In genomic region chr5:74394543-74394923, GRCh38 we compare ENCODE assay signal across 1 cellular context.
TF ChIP-seq lines count a peak whose summit lies in the region.

No MANE protein-coding gene starts in this region.

TF ChIP-seq in HepG2, 621 proteins besides CTCF, POLR2A, EP300 and RAD21 (continued from another document):
- TF ChIP-seq, protein P1, sequence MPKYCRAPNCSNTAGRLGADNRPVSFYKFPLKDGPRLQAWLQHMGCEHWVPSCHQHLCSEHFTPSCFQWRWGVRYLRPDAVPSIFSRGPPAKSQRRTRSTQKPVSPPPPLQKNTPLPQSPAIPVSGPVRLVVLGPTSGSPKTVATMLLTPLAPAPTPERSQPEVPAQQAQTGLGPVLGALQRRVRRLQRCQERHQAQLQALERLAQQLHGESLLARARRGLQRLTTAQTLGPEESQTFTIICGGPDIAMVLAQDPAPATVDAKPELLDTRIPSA (CRISPR knock-in tag; IDR thresholded peaks at IDR 0.05; ENCODE audit: borderline replicate concordance) = no peak
- TF ChIP-seq MAZ (IDR thresholded peaks at IDR 0.05; ENCODE audit: borderline replicate concordance, low read depth, low read length) = no peak
- 0 out of 2 replicates have a peak, but pooled peaks have one; percentile 25 for TF ChIP-seq MAZ (CRISPR knock-in tag; IDR thresholded peaks at IDR 0.05; ENCODE audit: low read depth)
- TF ChIP-seq, protein P2, sequence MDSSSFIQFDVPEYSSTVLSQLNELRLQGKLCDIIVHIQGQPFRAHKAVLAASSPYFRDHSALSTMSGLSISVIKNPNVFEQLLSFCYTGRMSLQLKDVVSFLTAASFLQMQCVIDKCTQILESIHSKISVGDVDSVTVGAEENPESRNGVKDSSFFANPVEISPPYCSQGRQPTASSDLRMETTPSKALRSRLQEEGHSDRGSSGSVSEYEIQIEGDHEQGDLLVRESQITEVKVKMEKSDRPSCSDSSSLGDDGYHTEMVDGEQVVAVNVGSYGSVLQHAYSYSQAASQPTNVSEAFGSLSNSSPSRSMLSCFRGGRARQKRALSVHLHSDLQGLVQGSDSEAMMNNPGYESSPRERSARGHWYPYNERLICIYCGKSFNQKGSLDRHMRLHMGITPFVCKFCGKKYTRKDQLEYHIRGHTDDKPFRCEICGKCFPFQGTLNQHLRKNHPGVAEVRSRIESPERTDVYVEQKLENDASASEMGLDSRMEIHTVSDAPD (CRISPR knock-in tag; IDR thresholded peaks at IDR 0.05) = no peak
- TF ChIP-seq ZBTB14 (CRISPR knock-in tag; IDR thresholded peaks at IDR 0.05) = no peak
- TF ChIP-seq LCORL (IDR thresholded peaks at IDR 0.05) = no peak
- TF ChIP-seq LCORL (CRISPR knock-in tag; IDR thresholded peaks at IDR 0.05) = peak; percentile 46; the same call in 1 of the 2 replicates
- TF ChIP-seq SMC3 (IDR thresholded peaks at IDR 0.05; ENCODE audit: low read length) = peak; percentile 60; the same call in 1 of the 2 replicates
- no peak for TF ChIP-seq SAP130 (CRISPR knock-in tag; IDR thresholded peaks at IDR 0.05; ENCODE audit: low read depth)
- TF ChIP-seq SMAD9 (CRISPR knock-in tag; IDR thresholded peaks at IDR 0.05) = no peak
- TF ChIP-seq SALL2 (CRISPR knock-in tag; IDR thresholded peaks at IDR 0.05) = no peak
